ENCODE assay signal across 26 cellular contexts in genomic region chr7:24025765-24026164, GRCh38.
"Had no signal": no experiment of that assay in that cellular context is flagged by ENCODE, and none has a peak within 500 bp of the region (broad histone marks: within the 10 kb centered on the region; RNA-seq: fewer than 3 reads in every experiment).

No MANE protein-coding gene starts in this region.

- H3K4me1 ChIP-seq: breast epithelium, esophagus muscularis mucosa, foreskin keratinocyte, heart left ventricle, left ventricle myocardium inferior, right lobe of liver, stomach, thyroid gland, upper lobe of left lung had no signal

- H3K27me3 ChIP-seq: breast epithelium, esophagus muscularis mucosa, heart left ventricle, right lobe of liver, stomach, thyroid gland, upper lobe of left lung had no signal

- H3K27ac ChIP-seq: breast epithelium, esophagus muscularis mucosa, foreskin keratinocyte, heart left ventricle, left ventricle myocardium inferior, right lobe of liver, skin epidermis, stomach, thyroid gland, upper lobe of left lung had no signal

- H3K36me3 Mint-ChIP-seq: activated CD8-positive, alpha-beta memory T cell treated with anti-CD3 and anti-CD28 coated beads, Interleukin-2, amount 10 ng/mL, durations not matched to agents 7 days and 5 days; activated naive CD4-positive, alpha-beta T cell treated with anti-CD3 and anti-CD28 coated beads, Interleukin-2, amount 50 U/mL, for 72 hours; mesothelial cell of epicardium; naive thymus-derived CD8-positive, alpha-beta T cell; stimulated activated effector memory CD8-positive, alpha-beta T cell treated with anti-CD3 and anti-CD28 coated beads, Interleukin-12 subunit alpha, Interleukin-12 subunit beta, amount 100 ng/mL, for 72 hours had no signal

- H3K9me3 ChIP-seq: breast epithelium, esophagus muscularis mucosa, heart left ventricle, left ventricle myocardium inferior, right lobe of liver, stomach, thyroid gland, upper lobe of left lung had no signal

- H3K4me3 Mint-ChIP-seq: activated B cell treated with CpG ODN at 0.5 μM for 24 hours; activated CD8-positive, alpha-beta memory T cell treated with anti-CD3 and anti-CD28 coated beads, Interleukin-2, amount 10 ng/mL, durations not matched to agents 7 days and 5 days; activated CD8-positive, alpha-beta T cell treated with anti-CD3 and anti-CD28 coated beads, Interleukin-2, amount 10 ng/mL, durations not matched to agents 7 days and 5 days; activated T-cell treated with anti-CD3 and anti-CD28 coated beads, Interleukin-2, amount 50 U/mL, for 72 hours; dendritic cell treated with granulocyte-macrophage colony-stimulating factor and Interleukin-4, amounts not matched to agents 40 ng/mL and 50 ng/mL, for 4 days; mesothelial cell of epicardium; naive thymus-derived CD8-positive, alpha-beta T cell; stimulated activated effector memory CD8-positive, alpha-beta T cell treated with anti-CD3 and anti-CD28 coated beads, Interleukin-12 subunit alpha, Interleukin-12 subunit beta, amount 100 ng/mL, for 72 hours had no signal

- H3K27me3 Mint-ChIP-seq: activated CD8-positive, alpha-beta memory T cell treated with anti-CD3 and anti-CD28 coated beads, Interleukin-2, amount 10 ng/mL, durations not matched to agents 7 days and 5 days; dendritic cell treated with granulocyte-macrophage colony-stimulating factor and Interleukin-4, amounts not matched to agents 40 ng/mL and 50 ng/mL, for 4 days had no signal

- H3K9me3 Mint-ChIP-seq: activated B cell treated with CpG ODN at 0.5 μM for 24 hours; activated naive CD4-positive, alpha-beta T cell treated with anti-CD3 and anti-CD28 coated beads, Interleukin-2, amount 50 U/mL, for 72 hours; activated T-cell treated with anti-CD3 and anti-CD28 coated beads, Interleukin-2, amount 50 U/mL, for 72 hours; dendritic cell treated with granulocyte-macrophage colony-stimulating factor and Interleukin-4, amounts not matched to agents 40 ng/mL and 50 ng/mL, for 4 days; mesothelial cell of epicardium; naive thymus-derived CD8-positive, alpha-beta T cell; stimulated activated effector memory CD8-positive, alpha-beta T cell treated with anti-CD3 and anti-CD28 coated beads, Interleukin-12 subunit alpha, Interleukin-12 subunit beta, amount 100 ng/mL, for 72 hours had no signal

- ATAC-seq: activated CD8-positive, alpha-beta memory T cell treated with anti-CD3 and anti-CD28 coated beads, Interleukin-2, amount 10 ng/mL, durations not matched to agents 7 days and 5 days; activated CD8-positive, alpha-beta T cell treated with anti-CD3 and anti-CD28 coated beads, Interleukin-2, amount 10 ng/mL, durations not matched to agents 7 days and 5 days; activated T-cell treated with anti-CD3 and anti-CD28 coated beads, Interleukin-2, amount 50 U/mL, for 72 hours; heart left ventricle; naive thymus-derived CD8-positive, alpha-beta T cell; right lobe of liver; stimulated activated effector memory CD8-positive, alpha-beta T cell treated with anti-CD3 and anti-CD28 coated beads, Interleukin-12 subunit alpha, Interleukin-12 subunit beta, amount 100 ng/mL, for 72 hours had no signal

- H3K4me3 ChIP-seq: breast epithelium, esophagus muscularis mucosa, heart left ventricle, left ventricle myocardium inferior, right lobe of liver, skin epidermis, stomach, thyroid gland, upper lobe of left lung had no signal

- H3K27ac Mint-ChIP-seq: activated B cell treated with CpG ODN at 0.5 μM for 24 hours; activated CD8-positive, alpha-beta memory T cell treated with anti-CD3 and anti-CD28 coated beads, Interleukin-2, amount 10 ng/mL, durations not matched to agents 7 days and 5 days; activated CD8-positive, alpha-beta T cell treated with anti-CD3 and anti-CD28 coated beads, Interleukin-2, amount 10 ng/mL, durations not matched to agents 7 days and 5 days; activated naive CD4-positive, alpha-beta T cell treated with anti-CD3 and anti-CD28 coated beads, Interleukin-2, amount 50 U/mL, for 72 hours; activated T-cell treated with anti-CD3 and anti-CD28 coated beads, Interleukin-2, amount 50 U/mL, for 72 hours; dendritic cell treated with granulocyte-macrophage colony-stimulating factor and Interleukin-4, amounts not matched to agents 40 ng/mL and 50 ng/mL, for 4 days; mesothelial cell of epicardium; naive thymus-derived CD8-positive, alpha-beta T cell; progenitor cell of endocrine pancreas; stimulated activated effector memory CD8-positive, alpha-beta T cell treated with anti-CD3 and anti-CD28 coated beads, Interleukin-12 subunit alpha, Interleukin-12 subunit beta, amount 100 ng/mL, for 72 hours had no signal

- DNase-seq: activated B cell treated with CpG ODN at 0.5 μM for 24 hours; activated CD8-positive, alpha-beta memory T cell treated with anti-CD3 and anti-CD28 coated beads, Interleukin-2, amount 10 ng/mL, durations not matched to agents 7 days and 5 days; activated CD8-positive, alpha-beta T cell treated with anti-CD3 and anti-CD28 coated beads, Interleukin-2, amount 10 ng/mL, durations not matched to agents 7 days and 5 days; activated naive CD4-positive, alpha-beta T cell; activated T-cell treated with anti-CD3 and anti-CD28 coated beads, Interleukin-2, amount 50 U/mL, for 72 hours; central memory CD4-positive, alpha-beta T cell; heart left ventricle; hypothalamus; islet precursor cell; left ventricle myocardium inferior; naive thymus-derived CD8-positive, alpha-beta T cell; right lobe of liver; stimulated activated CD4-positive, alpha-beta T cell treated with anti-CD3 and anti-CD28 coated beads, Interleukin-12 subunit alpha, Interleukin-12 subunit beta, amount 100 ng/mL, for 4 hours; stimulated activated CD4-positive, alpha-beta T cell treated with anti-CD3 and anti-CD28 coated beads, Interleukin-4, amount 100 ng/mL, for 1 hour; stomach; upper lobe of left lung had no signal

- H3K4me1 Mint-ChIP-seq: activated B cell treated with CpG ODN at 0.5 μM for 24 hours; activated CD8-positive, alpha-beta memory T cell treated with anti-CD3 and anti-CD28 coated beads, Interleukin-2, amount 10 ng/mL, durations not matched to agents 7 days and 5 days; mesothelial cell of epicardium; naive thymus-derived CD8-positive, alpha-beta T cell; stimulated activated effector memory CD8-positive, alpha-beta T cell treated with anti-CD3 and anti-CD28 coated beads, Interleukin-12 subunit alpha, Interleukin-12 subunit beta, amount 100 ng/mL, for 72 hours had no signal

- H3K36me3 ChIP-seq: breast epithelium, esophagus muscularis mucosa, heart left ventricle, left ventricle myocardium inferior, right lobe of liver, stomach, thyroid gland, upper lobe of left lung had no signal
